In the genomic region with DNA sequence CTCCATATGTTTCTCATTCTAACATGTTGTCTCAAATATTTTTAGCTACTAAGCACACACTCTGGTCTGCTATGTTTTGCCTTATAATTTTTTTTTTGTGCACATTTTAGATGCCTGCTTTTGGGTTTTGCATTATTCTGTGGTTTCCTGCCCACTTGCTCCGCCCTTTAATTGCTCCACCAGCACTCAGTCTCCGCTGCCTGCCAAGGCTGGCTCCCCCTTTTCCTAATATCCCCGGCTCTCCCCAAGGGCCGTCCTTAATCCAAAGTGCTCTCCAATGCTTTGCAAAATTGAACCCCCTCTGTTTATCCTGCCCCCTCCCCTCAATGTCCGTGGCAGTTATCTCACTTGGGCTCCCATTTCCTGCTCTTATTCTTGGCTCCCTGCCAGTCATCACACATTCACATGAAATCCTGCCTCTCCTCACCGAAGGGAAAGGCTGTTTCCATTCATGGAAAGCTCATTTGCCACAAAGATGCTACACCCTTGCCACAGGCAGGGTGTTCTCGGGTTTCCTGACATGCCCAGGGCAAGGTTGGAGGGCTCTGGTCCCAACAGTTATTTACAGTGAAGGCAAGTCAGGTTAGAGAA, we compare ENCODE assay signal across 8 cellular contexts.
DNase-seq lines count a peak whose midpoint lies in the region; ATAC-seq and TF ChIP-seq lines count a peak whose summit lies in the region.

No MANE protein-coding gene starts in this region.

- ATAC-seq in activated CD8-positive, alpha-beta memory T cell treated with anti-CD3 and anti-CD28 coated beads, Interleukin-2, amount 10 ng/mL, durations not matched to agents 7 days and 5 days = no peak
- ATAC-seq in HG03442 (IDR thresholded peaks at IDR 0.05; ENCODE audit: unreplicated experiment) (no peak), HG03097 (IDR thresholded peaks at IDR 0.05; ENCODE audit: low FRiP score, unreplicated experiment) (no peak)

- CTCF ChIA-PET in activated CD8-positive, alpha-beta memory T cell treated with anti-CD3 and anti-CD28 coated beads, Interleukin-2, amount 10 ng/mL, durations not matched to agents 7 days and 5 days (lab: Charles Lee) = no interaction called here

- H3K4me1 Mint-ChIP-seq in activated CD8-positive, alpha-beta memory T cell treated with anti-CD3 and anti-CD28 coated beads, Interleukin-2, amount 10 ng/mL, durations not matched to agents 7 days and 5 days = peaks cover 15% of the 10 kb centered on the region

- H3K4me2 ChIP-seq in skeletal muscle satellite cell (ENCODE audit: low read length) = peak overlapping the region; percentile 69

- H3K9me3 ChIP-seq in skeletal muscle satellite cell (replicated peaks; ENCODE audit: low read length) = no peaks in the 10 kb centered on the region

- H3K4me3 ChIP-seq in epithelial cell of esophagus (ENCODE audit: low read length) (no peak overlapping the region), skeletal muscle satellite cell (ENCODE audit: low read length) (peak overlapping the region; percentile 53)

- H3K36me3 ChIP-seq in skeletal muscle satellite cell (ENCODE audit: insufficient read depth, low read length) = peaks cover 1% of the 10 kb centered on the region

- peak overlapping the region; percentile 11 for H3K9ac ChIP-seq in skeletal muscle satellite cell (ENCODE audit: low read depth, low read length)

- DNase-seq in activated CD8-positive, alpha-beta memory T cell treated with anti-CD3 and anti-CD28 coated beads, Interleukin-2, amount 10 ng/mL, durations not matched to agents 7 days and 5 days = no peak
- no peak for DNase-seq in activated CD8-positive, alpha-beta memory T cell treated with anti-CD3 and anti-CD28 coated beads, Interleukin-2, amount 50 U/mL, for 48 hours
- DNase-seq in NCI-H69 (lab: John Stamatoyannopoulos, UW) = peak; percentile 99
- peak; percentile 27 for DNase-seq in epithelial cell of esophagus (ENCODE audit: low read depth)
- DNase-seq in SKM-1 (lab: John Stamatoyannopoulos, UW; ENCODE audit: unreplicated experiment) = no peak

- peaks cover 13% of the 10 kb centered on the region for H3K4me1 ChIP-seq in skeletal muscle satellite cell (ENCODE audit: control insufficient read depth, insufficient read depth, low read length)

- H3K9me3 Mint-ChIP-seq in activated CD8-positive, alpha-beta memory T cell treated with anti-CD3 and anti-CD28 coated beads, Interleukin-2, amount 10 ng/mL, durations not matched to agents 7 days and 5 days (ENCODE audit: low read depth) = peaks cover 1% of the 10 kb centered on the region

- H3K27me3 ChIP-seq in skeletal muscle satellite cell (ENCODE audit: control insufficient read depth, insufficient read depth, low read length) = no peaks in the 10 kb centered on the region

- H3K27me3 Mint-ChIP-seq in activated CD8-positive, alpha-beta memory T cell treated with anti-CD3 and anti-CD28 coated beads, Interleukin-2, amount 10 ng/mL, durations not matched to agents 7 days and 5 days = no peaks in the 10 kb centered on the region

- no peak for TF ChIP-seq CTCF in epithelial cell of esophagus (IDR thresholded peaks at IDR 0.05; ENCODE audit: insufficient read depth, low read depth, low read length, missing control alignments)

- H3K36me3 Mint-ChIP-seq in activated CD8-positive, alpha-beta memory T cell treated with anti-CD3 and anti-CD28 coated beads, Interleukin-2, amount 10 ng/mL, durations not matched to agents 7 days and 5 days = peaks cover 2% of the 10 kb centered on the region

- no peak overlapping the region for H3K27ac Mint-ChIP-seq in activated CD8-positive, alpha-beta memory T cell treated with anti-CD3 and anti-CD28 coated beads, Interleukin-2, amount 10 ng/mL, durations not matched to agents 7 days and 5 days

- peak overlapping the region; percentile 17 for H3K4me3 Mint-ChIP-seq in activated CD8-positive, alpha-beta memory T cell treated with anti-CD3 and anti-CD28 coated beads, Interleukin-2, amount 10 ng/mL, durations not matched to agents 7 days and 5 days

Comparison
In these comparisons a context has a peak if more than half of its experiments do, and no peak if none do; other contexts are left out.
1. DNase-seq: peak in NCI-H69 (single experiment) and epithelial cell of esophagus (single experiment); none in activated CD8-positive, alpha-beta memory T cell treated with anti-CD3 and anti-CD28 coated beads, Interleukin-2, amount 10 ng/mL, durations not matched to agents 7 days and 5 days (single experiment), activated CD8-positive, alpha-beta memory T cell treated with anti-CD3 and anti-CD28 coated beads, Interleukin-2, amount 50 U/mL, for 48 hours (single experiment) and SKM-1 (single experiment).